10 cellular contexts compared by ENCODE assay signal in the genomic region with DNA sequence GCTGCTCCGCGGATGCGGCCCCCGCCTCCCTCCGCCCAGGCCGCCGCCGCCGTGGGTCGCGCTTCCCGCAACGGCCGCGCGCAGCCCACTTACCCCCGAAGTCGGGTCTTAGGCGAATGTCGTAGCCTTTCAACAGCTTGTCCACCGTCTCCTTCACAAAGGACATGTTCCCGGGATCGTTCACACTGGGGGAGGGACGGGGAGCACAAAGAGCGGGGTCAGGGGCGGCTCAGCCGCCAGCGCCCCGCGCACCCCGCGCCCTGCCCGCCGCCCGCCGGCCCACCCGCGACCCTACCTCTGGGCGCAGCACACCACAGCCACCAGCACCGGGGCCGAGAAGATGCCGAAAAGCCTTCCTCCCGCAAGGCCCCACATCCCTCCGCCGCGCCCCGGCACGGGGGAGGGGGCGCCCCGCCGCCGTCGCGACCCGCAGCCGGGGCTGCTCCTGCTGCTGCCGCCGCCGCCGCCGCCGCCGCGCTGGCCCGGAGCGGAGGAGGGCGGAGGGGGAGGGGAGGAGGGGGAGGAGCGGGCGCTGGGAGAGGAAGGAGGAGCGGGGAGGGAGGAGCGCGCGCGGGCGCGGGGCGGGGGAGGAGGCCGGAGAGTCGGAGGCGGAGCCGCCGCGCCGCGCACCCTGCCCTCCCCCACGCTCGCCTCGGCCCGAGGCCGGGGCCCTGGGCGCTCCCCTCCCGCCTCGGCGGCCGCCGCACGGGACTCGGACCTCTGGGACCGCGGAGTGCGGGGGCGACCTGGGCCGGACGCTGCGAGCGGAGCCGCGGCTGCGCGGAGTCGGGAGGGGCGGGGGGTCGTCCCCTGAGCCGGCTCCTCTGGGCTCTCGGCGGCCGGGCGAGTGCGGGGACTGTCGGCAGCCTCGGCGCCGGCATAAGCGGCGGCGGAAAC.
DNase-seq lines count a peak whose midpoint lies in the region; ATAC-seq and TF ChIP-seq lines count a peak whose summit lies in the region.
"Had no signal": no experiment of that assay in that cellular context is flagged by ENCODE, and none has a peak within 500 bp of the region (broad histone marks: within the 10 kb centered on the region; RNA-seq: fewer than 3 reads in every experiment).

A gene (minus strand): TSS at position 479 of the 897 bp plus-strand sequence.

- H3K4me3 ChIP-seq in tibial artery = peak within 1 kb of the TSS; percentile 41 to 55
- H3K4me3 ChIP-seq: SK-N-MC had no signal

- no peaks in the 10 kb centered on the region for H3K36me3 ChIP-seq in tibial artery

- DNase-seq in stimulated activated CD4-positive, alpha-beta T cell treated with anti-CD3 and anti-CD28 coated beads, Interleukin-15, amount 100 ng/mL, for 24 hours = peak; percentile 34
- no peak for DNase-seq in stimulated activated CD4-positive, alpha-beta T cell treated with anti-CD3 and anti-CD28 coated beads, Interleukin-12 subunit alpha, Interleukin-12 subunit beta, amount 100 ng/mL, for 4 hours
- DNase-seq in astrocyte of the hippocampus (ENCODE audit: low read depth, low spot score) (peak; percentile 59), left kidney (ENCODE audit: low read depth, low spot score) (peak; percentile 82), tibial artery (no peak), GM19238 (ENCODE audit: insufficient read length, low spot score) (no peak)
- DNase-seq in activated effector memory CD4-positive, alpha-beta T cell treated with Interleukin-2 at 50 U/mL for 16 hours = no peak
- DNase-seq: naive B cell had no signal

- no peaks in the 10 kb centered on the region for H3K9me3 ChIP-seq in tibial artery

- ATAC-seq in HG02588 (IDR thresholded peaks at IDR 0.05; ENCODE audit: unreplicated experiment) = no peak

- intact Hi-C loops in tibial artery (cut with DNase I; ENCODE audit: low total_unique reads) = no loop called here

- no peak within 1 kb of the TSS for H3K27ac ChIP-seq in tibial artery
- H3K27ac ChIP-seq: SK-N-MC had no signal

- H3K27me3 ChIP-seq in tibial artery = peaks cover 0 to 48% of the 10 kb centered on the region in 2 donors

- TF ChIP-seq CTCF in tibial artery (IDR thresholded peaks at IDR 0.05) = no peak

- H3K4me1 ChIP-seq in tibial artery = peaks cover 0 to 26% (median 20%) of the 10 kb centered on the region in 4 donors

Comparison
In these comparisons a context has a peak if more than half of its experiments do, and no peak if none do; other contexts are left out.
1. DNase-seq: peak in stimulated activated CD4-positive, alpha-beta T cell treated with anti-CD3 and anti-CD28 coated beads, Interleukin-15, amount 100 ng/mL, for 24 hours (single experiment), astrocyte of the hippocampus (single experiment) and left kidney (single experiment); none in stimulated activated CD4-positive, alpha-beta T cell treated with anti-CD3 and anti-CD28 coated beads, Interleukin-12 subunit alpha, Interleukin-12 subunit beta, amount 100 ng/mL, for 4 hours (single experiment), tibial artery (0 of 2), GM19238 (single experiment) and activated effector memory CD4-positive, alpha-beta T cell treated with Interleukin-2 at 50 U/mL for 16 hours (single experiment).